1 cellular context compared by ENCODE assay signal in the genomic region with DNA sequence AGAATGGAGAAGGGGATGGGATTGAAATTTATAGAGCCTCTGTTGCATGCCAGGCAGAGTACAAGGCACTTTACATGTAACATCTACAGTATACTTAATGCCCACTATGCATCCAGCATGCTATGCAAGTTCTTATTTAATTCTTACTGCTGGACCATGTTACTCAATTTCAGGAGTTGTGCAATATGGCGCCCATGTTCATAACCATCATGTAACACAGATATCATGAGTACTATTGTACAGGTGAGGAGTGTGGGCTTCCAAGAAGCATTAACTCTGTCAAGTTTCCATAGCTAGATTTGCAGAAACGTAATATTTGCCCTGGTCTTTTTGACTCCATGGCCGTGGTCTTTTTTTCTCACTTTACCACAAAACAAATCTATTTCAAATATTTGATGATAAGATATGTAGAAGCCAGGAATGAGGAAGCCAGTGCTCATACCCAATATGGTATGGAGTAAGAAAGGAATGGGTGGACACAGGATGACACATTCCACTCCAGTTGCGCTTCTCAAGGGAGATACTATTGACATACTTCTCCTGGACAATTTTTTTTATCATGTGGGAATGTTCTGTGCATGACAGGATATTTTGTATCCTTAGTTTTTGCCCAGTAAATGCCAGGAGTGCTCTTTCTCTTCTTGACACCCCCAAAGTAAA.
TF ChIP-seq lines count a peak whose summit lies in the region.

No MANE protein-coding gene starts in this region.

TF ChIP-seq in IMR-90, 13 proteins besides CTCF, POLR2A, EP300 and RAD21:
- TF ChIP-seq CEBPB (IDR thresholded peaks at IDR 0.05; ENCODE audit: low read depth, low read length): peak; percentile 88
- TF ChIP-seq USF2 (IDR thresholded peaks at IDR 0.05; ENCODE audit: low read depth, low read length): no peak
- TF ChIP-seq FOS (IDR thresholded peaks at IDR 0.05; ENCODE audit: low read depth, low read length): no peak
- TF ChIP-seq RFX5 (IDR thresholded peaks at IDR 0.05; ENCODE audit: low read depth, low read length): no peak
- no peak for TF ChIP-seq RCOR1 (IDR thresholded peaks at IDR 0.05; ENCODE audit: insufficient replicate concordance, low read length)
- TF ChIP-seq CHD1 (IDR thresholded peaks at IDR 0.05; ENCODE audit: low read depth, low read length): no peak
TF ChIP-seq in IMR-90: peak in this region for 1.
